In the genomic region with DNA sequence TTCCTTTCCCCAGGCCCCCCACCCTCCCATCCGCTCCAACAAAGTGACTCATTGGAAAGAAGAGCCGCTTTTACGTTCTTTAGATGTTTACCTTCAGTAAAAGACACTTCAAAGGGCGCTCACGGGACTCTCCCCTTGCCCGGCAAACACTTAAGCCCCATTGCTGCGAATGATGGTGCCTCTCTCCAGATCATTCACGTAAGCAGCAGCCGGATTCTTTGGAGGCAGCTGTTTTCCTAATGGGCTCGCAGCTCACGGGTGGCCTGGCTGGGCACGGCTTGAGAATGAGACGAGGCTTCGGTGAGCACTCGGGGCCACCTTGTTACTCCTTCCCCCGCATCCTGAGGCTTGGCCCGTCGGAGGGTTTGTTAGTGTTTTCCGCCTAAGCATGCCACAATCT, we compare ENCODE assay signal across 20 cellular contexts.
DNase-seq lines count a peak whose midpoint lies in the region; TF ChIP-seq lines count a peak whose summit lies in the region.
"Had no signal": no experiment of that assay in that cellular context is flagged by ENCODE, and none has a peak within 500 bp of the region (broad histone marks: within the 10 kb centered on the region; RNA-seq: fewer than 3 reads in every experiment).

No MANE protein-coding gene starts in this region.

- intact Hi-C loops in spleen (cut with DNase I; ENCODE audit: low total_unique reads) = no loop called here

- H3K36me3 ChIP-seq in HAP-1 (replicated peaks) = no peaks in the 10 kb centered on the region
- no peaks in the 10 kb centered on the region for H3K36me3 ChIP-seq in spleen
- H3K36me3 ChIP-seq: sigmoid colon had no signal

- no peak for TF ChIP-seq POLR2A in spleen (IDR thresholded peaks at IDR 0.05)

- H3K9me3 ChIP-seq in HAP-1 (no peaks in the 10 kb centered on the region), spleen (no peaks in the 10 kb centered on the region)
- H3K9me3 ChIP-seq: sigmoid colon, testis had no signal

- DNase-seq in HAP-1 (ENCODE audit: low spot score in 2 of 2) = peak; percentile 31 to 52
- DNase-seq in NCI-H510A treated with DMSO at 0.1 percent for 48 hours (lab: John Stamatoyannopoulos, UW) = peak; percentile 63
- DNase-seq in left kidney (ENCODE audit: low read depth, low spot score) = peak; percentile 52
- peak; percentile 23 for DNase-seq in spleen
- DNase-seq in activated effector memory CD4-positive, alpha-beta T cell treated with anti-CD3 and anti-CD28 coated beads, Interleukin-2, amount 50 U/mL, for 16 hours = no peak
- DNase-seq in NCI-H2196 (lab: John Stamatoyannopoulos, UW; ENCODE audit: unreplicated experiment) = no peak
- no peak for DNase-seq in SKM-1 (lab: John Stamatoyannopoulos, UW; ENCODE audit: unreplicated experiment)
- DNase-seq: activated CD4-positive, alpha-beta T cell treated with anti-CD3 and anti-CD28 coated beads for 36 hours; aorta; cerebellar nuclear complex; effector memory CD4-positive, alpha-beta T cell; Karpas-422; kidney; NCI-H1694 treated with DMSO at 0.1 percent for 48 hours; NCI-H69; PC-9; sigmoid colon; stimulated activated CD4-positive, alpha-beta T cell treated with anti-CD3 and anti-CD28 coated beads, Interleukin-2, amount 100 ng/mL, for 48 hours; T1000; testis had no signal

- H3K4me1 ChIP-seq in HAP-1 (peaks cover 17% of the 10 kb centered on the region), spleen (no peaks in the 10 kb centered on the region)
- H3K4me1 ChIP-seq: sigmoid colon, testis had no signal

- H3K27me3 ChIP-seq in HAP-1 (ENCODE audit: low read depth) (no peaks in the 10 kb centered on the region), spleen (replicated peaks in 1 of 7) (peaks cover 0 to 74% (median 0%) of the 10 kb centered on the region in 7 donors)
- H3K27me3 ChIP-seq: testis had no signal

- H3K4me3 ChIP-seq in HAP-1 (no peak overlapping the region), spleen (no peak overlapping the region)
- H3K4me3 ChIP-seq: PC-9, sigmoid colon, testis had no signal

- WGBS in spleen, 5 donors = 22 to 33% (median 29%) methylated on average over 19 of the region's 19 CpGs

- H3K27ac ChIP-seq in spleen = no peak overlapping the region
- H3K27ac ChIP-seq: PC-9, sigmoid colon, testis had no signal

- no peak for TF ChIP-seq CTCF in spleen (IDR thresholded peaks at IDR 0.05 in 8 of 11, conservative IDR thresholded peaks at IDR 0.05 in 3 of 11)

- in situ Hi-C loops in HAP-1 (cut with MboI; ENCODE audit: low sequenced_read_pairs) = no loop called here

Comparison
In these comparisons a context has a peak if more than half of its experiments do, and no peak if none do; other contexts are left out.
1. DNase-seq: peak in HAP-1 (2 of 2), NCI-H510A treated with DMSO at 0.1 percent for 48 hours (single experiment), left kidney (single experiment) and spleen (single experiment); none in activated effector memory CD4-positive, alpha-beta T cell treated with anti-CD3 and anti-CD28 coated beads, Interleukin-2, amount 50 U/mL, for 16 hours (single experiment), NCI-H2196 (single experiment) and SKM-1 (single experiment).